ENCODE assay signal across 9 cellular contexts in genomic region chr1:86380257-86380861, GRCh38. TPM values are rescaled to one million over a fixed set of nuclear protein-coding genes. Genes with fewer than 3 reads are reported as not detected.
A peak's percentile ranks its signal among the peaks of the same experiment; 100 is the strongest.
DNase-seq lines count a peak whose midpoint lies in the region; ATAC-seq, FAIRE-seq and TF ChIP-seq lines count a peak whose summit lies in the region.
"Had no signal": no experiment of that assay in that cellular context is flagged by ENCODE, and none has a peak within 500 bp of the region (broad histone marks: within the 10 kb centered on the region; RNA-seq: fewer than 3 reads in every experiment).

No MANE protein-coding gene starts in this region.

- in situ Hi-C loops in K562 (cut with MboI): no loop called here

- no peaks in the 10 kb centered on the region for H3K9me3 Mint-ChIP-seq in stimulated activated effector memory CD8-positive, alpha-beta T cell treated with anti-CD3 and anti-CD28 coated beads, Interleukin-12 subunit alpha, Interleukin-12 subunit beta, amount 100 ng/mL, for 72 hours

- no peaks in the 10 kb centered on the region; the same call in 1 of the 2 replicates for H3K9me3 ChIP-seq in K562 (replicated peaks; ENCODE audit: control insufficient read depth, insufficient read depth, low read depth, low read length)

- no peaks in the 10 kb centered on the region for H3K9me1 ChIP-seq in K562 (ENCODE audit: control insufficient read depth, insufficient read depth, low read length)

- H2AFZ ChIP-seq in K562 (ENCODE audit: low read depth, low read length): no peak overlapping the region

- no peaks in the 10 kb centered on the region for H3K4me1 Mint-ChIP-seq in stimulated activated effector memory CD8-positive, alpha-beta T cell treated with anti-CD3 and anti-CD28 coated beads, Interleukin-12 subunit alpha, Interleukin-12 subunit beta, amount 100 ng/mL, for 72 hours

- H3K4me2 ChIP-seq in K562 (ENCODE audit: insufficient read depth, low read length): no peak overlapping the region

- H3K27ac Mint-ChIP-seq in stimulated activated effector memory CD8-positive, alpha-beta T cell treated with anti-CD3 and anti-CD28 coated beads, Interleukin-12 subunit alpha, Interleukin-12 subunit beta, amount 100 ng/mL, for 72 hours: no peak overlapping the region

- peak; percentile 74 for ATAC-seq in GM21367 (IDR thresholded peaks at IDR 0.05; ENCODE audit: unreplicated experiment)
- ATAC-seq in HG03575 (IDR thresholded peaks at IDR 0.05; ENCODE audit: extremely low read depth, insufficient number of reproducible peaks, low FRiP score, unreplicated experiment): peak; percentile 50
- ATAC-seq in K562: peak; percentile 72
- peak; percentile 55 for ATAC-seq in stimulated activated effector memory CD8-positive, alpha-beta T cell treated with anti-CD3 and anti-CD28 coated beads, Interleukin-12 subunit alpha, Interleukin-12 subunit beta, amount 100 ng/mL, for 72 hours
- no peak for ATAC-seq in stimulated activated naive CD8-positive, alpha-beta T cell treated with anti-CD3 and anti-CD28 coated beads, Interleukin-15, Interleukin-2, amounts not matched to agents 100 U/mL and 50 U/mL, for 24 hours

- intact Hi-C loops in K562 (cut with micrococcal nuclease): loop anchor here (2.0 to 10.0 kb wide), 4 partner anchors 120 to 362 kb away; no protein-coding TSS in a partner anchor

- TF ChIP-seq RAD21 in K562 (CRISPR knock-in tag; conservative IDR thresholded peaks at IDR 0.05 in 1 of 2, IDR thresholded peaks at IDR 0.05 in 1 of 2): peak; percentile 87 to 88

- peak; percentile 81 for FAIRE-seq in K562 (lab: Jason Lieb, UNC)

- DNase-seq in DMS114 treated with DMSO at 0.1 percent for 48 hours (lab: John Stamatoyannopoulos, UW; ENCODE audit: unreplicated experiment) (peak; percentile 78), NCI-H526 treated with DMSO at 0.1 percent for 48 hours (lab: John Stamatoyannopoulos, UW) (peak; percentile 33), K562 (ENCODE audit: extremely low read depth in 1 of 4, low spot score in 3 of 4) (peak; percentile 40 to 68 (median 45)), iPS-NIHi11 (ENCODE audit: low spot score) (peak; percentile 61)
- DNase-seq in stimulated activated effector memory CD8-positive, alpha-beta T cell treated with anti-CD3 and anti-CD28 coated beads, Interleukin-12 subunit alpha, Interleukin-12 subunit beta, amount 100 ng/mL, for 72 hours (ENCODE audit: low spot score in 2 of 2): no peak
- no peak for DNase-seq in stimulated activated naive CD8-positive, alpha-beta T cell treated with anti-CD3 and anti-CD28 coated beads, Interleukin-15, Interleukin-2, amounts not matched to agents 100 U/mL and 50 U/mL, for 24 hours

- H3K4me3 ChIP-seq in K562: no peak overlapping the region

- CTCF ChIA-PET in K562 (lab: Yijun Ruan, JAX; ENCODE audit: low intra/inter-chr PET ratio): interaction anchor here (0.7 to 3.3 kb wide), 5 partner anchors 39 to 704 kb away, joined by 3 to 29 read pairs (median 4); no protein-coding TSS in a partner anchor

- H3K27me3 ChIP-seq in K562 (ENCODE audit: control insufficient read depth in 2 of 2, insufficient read depth in 2 of 2, low read length in 2 of 2): no peaks in the 10 kb centered on the region

- no peaks in the 10 kb centered on the region for H3K4me1 ChIP-seq in K562 (replicated peaks in 1 of 2; ENCODE audit: control insufficient read depth in 2 of 2, insufficient read depth in 2 of 2, low read length in 2 of 2)

- H3K36me3 Mint-ChIP-seq in stimulated activated effector memory CD8-positive, alpha-beta T cell treated with anti-CD3 and anti-CD28 coated beads, Interleukin-12 subunit alpha, Interleukin-12 subunit beta, amount 100 ng/mL, for 72 hours: peaks cover 32% of the 10 kb centered on the region

- POLR2A ChIA-PET in K562 (lab: Yijun Ruan, JAX): interaction anchor here (0.5 kb wide), 1 partner anchor 92 kb away, joined by 3 read pairs; no protein-coding TSS in a partner anchor

- H3K9ac ChIP-seq in K562 (ENCODE audit: insufficient read depth in 1 of 2, low read depth in 2 of 2, low read length in 2 of 2): no peak overlapping the region

- H3K79me2 ChIP-seq in K562 (ENCODE audit: control insufficient read depth, insufficient read depth, low read length): no peaks in the 10 kb centered on the region

- no peaks in the 10 kb centered on the region for H3K36me3 ChIP-seq in K562 (ENCODE audit: control insufficient read depth, insufficient read depth, low read length)

- TF ChIP-seq POLR2A in K562 (conservative IDR thresholded peaks at IDR 0.05): no peak

- TF ChIP-seq CTCF in K562 (IDR thresholded peaks at IDR 0.05 in 2 of 3, conservative IDR thresholded peaks at IDR 0.05 in 1 of 3; ENCODE audit: insufficient read depth in 2 of 3, low read depth in 1 of 3, low read length in 3 of 3): peak; percentile 53 to 77 (median 58); a peak in 4 of 6 replicates

- 1% methylated on average over 4 of the region's 4 CpGs for WGBS in K562 (ENCODE audit: insufficient coverage, low coverage, missing lambda C conversion rate)

- TF ChIP-seq EP300 in K562 (IDR thresholded peaks at IDR 0.05; ENCODE audit: low read length): no peak

- no TSS peak for BruUV-seq in K562 (replicated peaks; lab: Mats Ljungman, UMichigan)

- no peak overlapping the region for H3K4me3 Mint-ChIP-seq in stimulated activated effector memory CD8-positive, alpha-beta T cell treated with anti-CD3 and anti-CD28 coated beads, Interleukin-12 subunit alpha, Interleukin-12 subunit beta, amount 100 ng/mL, for 72 hours

- no peaks in the 10 kb centered on the region for H4K20me1 ChIP-seq in K562 (replicated peaks; ENCODE audit: control insufficient read depth, insufficient read depth, low read length)

- H3K27ac ChIP-seq in K562 (ENCODE audit: extremely low read depth, low read depth, low read length): no peak overlapping the region

TF ChIP-seq in K562, 482 proteins besides CTCF, POLR2A, EP300 and RAD21 (continues in another document):
- no peak for TF ChIP-seq NFATC3 (IDR thresholded peaks at IDR 0.05)
- TF ChIP-seq ATF3 (IDR thresholded peaks at IDR 0.05): peak; percentile 63
- TF ChIP-seq ATF3 (CRISPR knock-in tag; conservative IDR thresholded peaks at IDR 0.05): no peak
- TF ChIP-seq DEAF1 (CRISPR knock-in tag; IDR thresholded peaks at IDR 0.05): peak; percentile 65; the same call in 1 of the 2 replicates
- TF ChIP-seq SMC3 (conservative IDR thresholded peaks at IDR 0.05; ENCODE audit: insufficient read depth, low read depth, low read length): peak; percentile 61
- TF ChIP-seq ZFP30 (CRISPR knock-in tag; IDR thresholded peaks at IDR 0.05; ENCODE audit: borderline replicate concordance): no peak

RNA-seq across cellular contexts. Expression of gene ODF2L, which starts 15.8 kb away (rescaled TPM):
- total RNA-seq in K562 (2011; cell fraction: chromatin; rRNA removed; ENCODE audit: low replicate concordance): 2.8 and 11.8 TPM in 2 replicates
- total RNA-seq in K562 (2011; cell fraction: nucleolus; rRNA removed): 0.67 and 2.5 TPM in 2 replicates
- 4.9 TPM in 2 replicates for total RNA-seq in K562 (2011; cell fraction: nucleoplasm; rRNA removed)
- total RNA-seq in K562 (2014; rRNA removed) (2.4 and 3.3 TPM in 2 replicates), K562 (2014; rRNA removed; fragmentation: Illumina TruSeq; extraction: Trizol) (4.7 and 6.1 TPM in 2 replicates), K562 (2015; rRNA removed; fragmentation: Illumina TruSeq; extraction: Trizol) (4.4 and 5.9 TPM in 2 replicates), K562 (2021) (5.4 and 6.0 TPM in 2 replicates)
- polyA plus RNA-seq in K562 (2011; rRNA removed) (1.3 and 3.4 TPM in 2 replicates), K562 (2014; fragmentation: Illumina TruSeq; extraction: Trizol) (3.3 and 5.6 TPM in 2 replicates), K562 (2014; fragmentation: Nextera tagmentation; extraction: Ambion mirVana) (1 to 10 TPM; 2.2 to 3.3 TPM), K562 (2014; rRNA removed) (3.8 and 4.7 TPM in 2 replicates)
- 0.41 and 0.45 TPM in 2 replicates for polyA plus RNA-seq in K562 (2011; cell fraction: cytosol; rRNA removed)
- polyA plus RNA-seq in K562 (2011; cell fraction: nucleus; rRNA removed): 1.5 and 2.0 TPM in 2 replicates
- polyA plus RNA-seq in K562 (2012): 2.7 and 3.4 TPM in 2 replicates
- 1.4 and 1.9 TPM in 2 replicates for polyA minus RNA-seq in K562 (2011; rRNA and poly(A)+ RNA removed)
- 0.55 and 2.0 TPM in 2 replicates for polyA minus RNA-seq in K562 (2011; cell fraction: cytosol; rRNA and poly(A)+ RNA removed)
- polyA minus RNA-seq in K562 (2011; cell fraction: nucleus; rRNA and poly(A)+ RNA removed): 2.3 and 3.6 TPM in 2 replicates

RNA-seq across cellular contexts. Expression of gene CLCA2, which starts 43.6 kb away (rescaled TPM):
- total RNA-seq in K562 (2011; cell fraction: chromatin; rRNA removed; ENCODE audit: low replicate concordance): not detected in 2 replicates
- not detected in 2 replicates for total RNA-seq in K562 (2011; cell fraction: nucleolus; rRNA removed)
- total RNA-seq in K562 (2011; cell fraction: nucleoplasm; rRNA removed): not detected in 2 replicates
- total RNA-seq in K562 (2014; rRNA removed) (not detected in 2 replicates), K562 (2014; rRNA removed; fragmentation: Illumina TruSeq; extraction: Trizol) (not detected in 2 replicates), K562 (2015; rRNA removed; fragmentation: Illumina TruSeq; extraction: Trizol) (not detected in 2 replicates), K562 (2021) (not detected in 2 replicates)
- polyA plus RNA-seq in K562 (2011; rRNA removed) (0.03 TPM in 1 of 2 replicates, not detected in the other), K562 (2014; fragmentation: Illumina TruSeq; extraction: Trizol) (not detected in 2 replicates), K562 (2014; fragmentation: Nextera tagmentation; extraction: Ambion mirVana) (not detected), K562 (2014; rRNA removed) (not detected in 2 replicates)
- polyA plus RNA-seq in K562 (2011; cell fraction: cytosol; rRNA removed): 0.01 TPM in 1 of 2 replicates, not detected in the other
- polyA plus RNA-seq in K562 (2011; cell fraction: nucleus; rRNA removed): not detected in 2 replicates
- polyA plus RNA-seq in K562 (2012): not detected in 2 replicates
- not detected in 2 replicates for polyA minus RNA-seq in K562 (2011; rRNA and poly(A)+ RNA removed)
- not detected in 2 replicates for polyA minus RNA-seq in K562 (2011; cell fraction: cytosol; rRNA and poly(A)+ RNA removed)
- not detected in 2 replicates for polyA minus RNA-seq in K562 (2011; cell fraction: nucleus; rRNA and poly(A)+ RNA removed)
- total RNA-seq: T-helper 2 cell treated with Interferon-gamma antibody and Interleukin-4, amounts not matched to agents 100 ng/mL and 5 ng/mL, for 36 hours had no signal

Comparison
In these comparisons a context has a peak if more than half of its experiments do, and no peak if none do; other contexts are left out.
1. DNase-seq: peak in DMS114 treated with DMSO at 0.1 percent for 48 hours (single experiment), NCI-H526 treated with DMSO at 0.1 percent for 48 hours (single experiment), K562 (4 of 4) and iPS-NIHi11 (single experiment); none in stimulated activated effector memory CD8-positive, alpha-beta T cell treated with anti-CD3 and anti-CD28 coated beads, Interleukin-12 subunit alpha, Interleukin-12 subunit beta, amount 100 ng/mL, for 72 hours (0 of 2) and stimulated activated naive CD8-positive, alpha-beta T cell treated with anti-CD3 and anti-CD28 coated beads, Interleukin-15, Interleukin-2, amounts not matched to agents 100 U/mL and 50 U/mL, for 24 hours (single experiment).